ENCODE assay signal across 8 cellular contexts in the genomic region with DNA sequence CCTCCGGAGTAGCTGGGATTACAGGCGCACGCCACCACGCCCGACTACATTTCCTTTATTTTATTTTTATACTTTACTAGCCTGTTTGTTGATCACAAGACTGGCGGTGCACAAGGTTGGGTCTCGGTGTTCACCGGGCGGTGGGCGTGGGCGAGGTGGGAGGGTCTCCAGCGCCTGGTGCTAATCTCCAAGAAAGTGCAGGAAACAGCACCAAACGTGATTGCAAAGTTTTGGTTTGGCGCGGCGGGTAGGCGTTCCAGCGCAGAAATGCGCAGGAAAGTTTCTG. TPM values are rescaled to one million over a fixed set of nuclear protein-coding genes. Genes with fewer than 3 reads are reported as not detected.
DNase-seq lines count a peak whose midpoint lies in the region; ATAC-seq and TF ChIP-seq lines count a peak whose summit lies in the region.

No MANE protein-coding gene starts in this region.

- in situ Hi-C loops in HAP-1 (cut with MboI; ENCODE audit: low sequenced_read_pairs) = no loop called here

- TF ChIP-seq CTCF in heart right ventricle (IDR thresholded peaks at IDR 0.05) (no peak), brain (conservative IDR thresholded peaks at IDR 0.05) (no peak), uterus (IDR thresholded peaks at IDR 0.05) (no peak)

- ATAC-seq in heart right ventricle = no peak
- no peak for ATAC-seq in Right ventricle myocardium inferior
- no peak for ATAC-seq in HG03469 (IDR thresholded peaks at IDR 0.05; ENCODE audit: unreplicated experiment)

- peaks cover 9% of the 10 kb centered on the region for H3K27me3 Mint-ChIP-seq in brain

- H3K36me3 Mint-ChIP-seq in brain = peaks cover 44% of the 10 kb centered on the region

- CTCF ChIA-PET in HEK293T (lab: Yijun Ruan, JAX) = no interaction called here

- peak overlapping the region in 1 of 5 experiments; percentile 96 for H3K27ac Mint-ChIP-seq in brain

- peaks cover 22% of the 10 kb centered on the region for H3K4me1 Mint-ChIP-seq in brain

- POLR2A ChIA-PET in HEK293T (lab: Yijun Ruan, JAX) = interaction anchor here (0.7 to 1.0 kb wide), 2 partner anchors 10 to 53 kb away, joined by 3 to 4 read pairs; no protein-coding TSS in a partner anchor

- H3K27ac ChIP-seq in heart right ventricle (peak overlapping the region in 9 of 10 donors; percentile 62 to 93 (median 80)), uterus (peak overlapping the region; percentile 37 to 71)

- no peak for TF ChIP-seq POLR2A in uterus (IDR thresholded peaks at IDR 0.05)

- H3K4me3 ChIP-seq in heart right ventricle (peak overlapping the region; percentile 40 to 95 (median 74)), mononuclear cell (ENCODE audit: low read length) (peak overlapping the region; percentile 78), uterus (peak overlapping the region; percentile 80 to 88), HAP-1 (no peak overlapping the region)

- H3K9me3 Mint-ChIP-seq in brain = peaks cover 45 to 80% (median 64%) of the 10 kb centered on the region in 5 experiments

- peak overlapping the region in 4 of 5 experiments; percentile 88 to 93 (median 90) for H3K4me3 Mint-ChIP-seq in brain

- intact Hi-C loops in heart right ventricle (cut with DNase I) (loop anchor here in 3 of 10 donors (2.0 to 5.0 kb wide), 2 partner anchors 24 to 121 kb away; partner anchors contain the start of genes ZNF850 (in 2 of the 3), ZNF568 (in 1 of the 3) and ZNF829 (in 1 of the 3)), Right ventricle myocardium inferior (cut with DNase I) (no loop called here), uterus (cut with DNase I; ENCODE audit: low total_unique reads) (no loop called here)

- H3K4me1 ChIP-seq in heart right ventricle (peaks cover 0 to 20% (median 12%) of the 10 kb centered on the region in 9 donors), mononuclear cell (ENCODE audit: insufficient read depth, low read length) (no peaks in the 10 kb centered on the region), uterus (peaks cover 0 to 5% of the 10 kb centered on the region in 2 donors), HAP-1 (no peaks in the 10 kb centered on the region)

- 9 to 11% methylated on average over 19 of the region's 19 CpGs for WGBS in heart right ventricle, 2 donors

- H3K9me3 ChIP-seq in heart right ventricle (peaks cover 0 to 84% (median 18%) of the 10 kb centered on the region in 11 donors), mononuclear cell (ENCODE audit: low read depth, low read length) (peaks cover 24% of the 10 kb centered on the region), uterus (peaks cover 0 to 15% of the 10 kb centered on the region in 2 donors), HAP-1 (0 out of 2 replicates have a peak, but pooled peaks cover 2% of the 10 kb centered on the region)

- no peaks in the 10 kb centered on the region for H3K27me3 ChIP-seq in heart right ventricle
- no peaks in the 10 kb centered on the region for H3K27me3 ChIP-seq in mononuclear cell (ENCODE audit: insufficient read depth, low read length)
- H3K27me3 ChIP-seq in uterus = no peaks in the 10 kb centered on the region
- H3K27me3 ChIP-seq in HAP-1 (ENCODE audit: low read depth) = no peaks in the 10 kb centered on the region

- H3K36me3 ChIP-seq in heart right ventricle = peaks cover 0 to 27% (median 11%) of the 10 kb centered on the region in 9 donors
- H3K36me3 ChIP-seq in uterus = no peaks in the 10 kb centered on the region
- no peaks in the 10 kb centered on the region for H3K36me3 ChIP-seq in HAP-1 (replicated peaks)

- DNase-seq in heart right ventricle (no peak), Right ventricle myocardium inferior (ENCODE audit: missing footprints) (no peak), uterus (no peak), HEK293T (ENCODE audit: extremely low spot score) (no peak), HAP-1 (ENCODE audit: low spot score in 2 of 2) (no peak)

TF ChIP-seq in HEK293T, 16 proteins besides CTCF, POLR2A, EP300 and RAD21:
- TF ChIP-seq FOXA1 (IDR thresholded peaks at IDR 0.05) (no peak), LEF1 (IDR thresholded peaks at IDR 0.05; ENCODE audit: borderline replicate concordance) (no peak), ARNT (IDR thresholded peaks at IDR 0.05) (no peak), SUZ12 (IDR thresholded peaks at IDR 0.05) (no peak), SP1 (IDR thresholded peaks at IDR 0.05) (no peak), ZNF384 (IDR thresholded peaks at IDR 0.05) (no peak), TARDBP (IDR thresholded peaks at IDR 0.05) (no peak), BHLHE40 (IDR thresholded peaks at IDR 0.05; ENCODE audit: borderline replicate concordance) (no peak), ELF4 (IDR thresholded peaks at IDR 0.05) (no peak), PKNOX1 (IDR thresholded peaks at IDR 0.05) (no peak), L3MBTL2 (conservative IDR thresholded peaks at IDR 0.05) (no peak), NFRKB (IDR thresholded peaks at IDR 0.05) (no peak), FOXK2 (IDR thresholded peaks at IDR 0.05) (no peak), CTBP1 (IDR thresholded peaks at IDR 0.05; ENCODE audit: borderline replicate concordance) (no peak), FOXM1 (IDR thresholded peaks at IDR 0.05; ENCODE audit: borderline replicate concordance) (no peak)

RNA-seq across cellular contexts. Expression of gene ZNF850, which starts 24.1 kb away (rescaled TPM):
- total RNA-seq in heart right ventricle (1 to 10 TPM; 1.9 to 7.9 (median 4.7) TPM), Right ventricle myocardium inferior (4.1 TPM), mononuclear cell (1.4 TPM), uterus (10 to 100 TPM in 1 of 4 donors, 1 to 10 TPM in 3; 1.8 to 23.5 (median 7.3) TPM)
- polyA plus RNA-seq in heart right ventricle (under 1 TPM; 0.80 to 0.88 TPM), brain (ENCODE audit: insufficient read depth, low read depth, low replicate concordance) (0.53 TPM)

RNA-seq across cellular contexts. Expression of gene ZNF790, which starts 41.5 kb away (rescaled TPM):
- total RNA-seq in heart right ventricle (10 to 100 TPM in 3 of 10 donors, 1 to 10 TPM in 7; 4.5 to 11.8 (median 8.7) TPM), Right ventricle myocardium inferior (8.3 TPM), mononuclear cell (1.8 TPM), uterus (10 to 100 TPM in 2 of 4 donors, 1 to 10 TPM in 2; 5.6 to 19.8 (median 8.3) TPM)
- polyA plus RNA-seq in heart right ventricle (1 to 10 TPM; 2.3 to 3.2 TPM), brain (ENCODE audit: insufficient read depth, low read depth, low replicate concordance) (1.4 TPM)

RNA-seq across cellular contexts. Expression of gene ZNF345, which starts 54.0 kb away (rescaled TPM):
- total RNA-seq in heart right ventricle (1 to 10 TPM; 2.2 to 4.5 (median 3.0) TPM), Right ventricle myocardium inferior (3.1 TPM), mononuclear cell (5.0 TPM), uterus (10 to 100 TPM in 2 of 4 donors, 1 to 10 TPM in 2; 5.9 to 25.6 (median 12.8) TPM)
- polyA plus RNA-seq in heart right ventricle (1 to 10 TPM; 1.4 to 3.7 TPM), brain (ENCODE audit: insufficient read depth, low read depth, low replicate concordance) (1.4 TPM)
